ENCODE assay signal across 14 cellular contexts in genomic region chr18:48228301-48228715, GRCh38.
DNase-seq lines count a peak whose midpoint lies in the region; ATAC-seq, FAIRE-seq and TF ChIP-seq lines count a peak whose summit lies in the region.
"Had no signal": no experiment of that assay in that cellular context is flagged by ENCODE, and none has a peak within 500 bp of the region (broad histone marks: within the 10 kb centered on the region; RNA-seq: fewer than 3 reads in every experiment).

No MANE protein-coding gene starts in this region.

- H3K4me1 Mint-ChIP-seq in T-helper 2 cell treated with Interferon-gamma antibody and Interleukin-4, amounts not matched to agents 5 μg/mL and 100 μg/mL, for 36 hours (ENCODE audit: low read depth): peaks cover 20% of the 10 kb centered on the region
- peaks cover 21% of the 10 kb centered on the region for H3K4me1 Mint-ChIP-seq in stimulated activated effector memory CD8-positive, alpha-beta T cell treated with anti-CD3 and anti-CD28 coated beads, Interleukin-12 subunit alpha, Interleukin-12 subunit beta, amount 100 ng/mL, for 72 hours
- H3K4me1 Mint-ChIP-seq: memory B cell had no signal

- intact Hi-C loops in body of pancreas (cut with DNase I): no loop called here
- intact Hi-C loops in kidney (cut with DNase I): no loop called here

- no peak for DNase-seq in T-helper 2 cell treated with Interferon-gamma antibody and Interleukin-4, amounts not matched to agents 5 μg/mL and 100 μg/mL, for 36 hours (ENCODE audit: low spot score)
- DNase-seq in T-helper 2 cell: no peak
- DNase-seq in body of pancreas: peak in 2 of 4 donors; percentile 22 to 24
- peak; percentile 83 for DNase-seq in kidney
- peak; percentile 54 to 59 for DNase-seq in tibial nerve (ENCODE audit: low spot score in 2 of 2)
- DNase-seq in mucosa of gallbladder (ENCODE audit: low spot score): no peak
- no peak for DNase-seq in stimulated activated effector memory CD8-positive, alpha-beta T cell treated with anti-CD3 and anti-CD28 coated beads, Interleukin-12 subunit alpha, Interleukin-12 subunit beta, amount 100 ng/mL, for 72 hours (ENCODE audit: low spot score in 2 of 2)
- DNase-seq: ACHN; activated T-cell treated with anti-CD3 and anti-CD28 coated beads, Interleukin-2, amount 50 U/mL, for 48 hours; EL; NCI-H146; T-helper 9 cell had no signal

- no peak for FAIRE-seq in kidney (lab: Jason Lieb, UNC)

- H3K27me3 Mint-ChIP-seq in T-helper 2 cell treated with Interferon-gamma antibody and Interleukin-4, amounts not matched to agents 5 μg/mL and 100 μg/mL, for 36 hours (ENCODE audit: low read depth): peaks cover 11% of the 10 kb centered on the region

- H3K27ac Mint-ChIP-seq in T-helper 2 cell treated with Interferon-gamma antibody and Interleukin-4, amounts not matched to agents 5 μg/mL and 100 μg/mL, for 36 hours: peak overlapping the region; percentile 79
- H3K27ac Mint-ChIP-seq in stimulated activated effector memory CD8-positive, alpha-beta T cell treated with anti-CD3 and anti-CD28 coated beads, Interleukin-12 subunit alpha, Interleukin-12 subunit beta, amount 100 ng/mL, for 72 hours: no peak overlapping the region
- H3K27ac Mint-ChIP-seq: memory B cell had no signal

- H3K4me3 ChIP-seq in body of pancreas (no peak overlapping the region), kidney (ENCODE audit: low read length in 2 of 2) (no peak overlapping the region), tibial nerve (no peak overlapping the region)

- TF ChIP-seq POLR2A in body of pancreas (IDR thresholded peaks at IDR 0.05) (no peak), tibial nerve (IDR thresholded peaks at IDR 0.05) (no peak)

- 46 to 58% methylated on average over 2 of the region's 2 CpGs for WGBS in body of pancreas, 2 donors
- WGBS in tibial nerve, 2 donors: 29 to 65% methylated on average over 2 of the region's 2 CpGs

- no peaks in the 10 kb centered on the region for H3K36me3 ChIP-seq in body of pancreas (replicated peaks in 1 of 2; ENCODE audit: insufficient read depth in 1 of 2, low read depth in 2 of 2)
- no peaks in the 10 kb centered on the region for H3K36me3 ChIP-seq in kidney (ENCODE audit: control insufficient read depth in 1 of 2, insufficient read depth in 2 of 2, low read length in 2 of 2)
- no peaks in the 10 kb centered on the region for H3K36me3 ChIP-seq in tibial nerve

- TF ChIP-seq EP300 in tibial nerve (IDR thresholded peaks at IDR 0.05): peak in 1 of 2 donors; percentile 61

- peak; percentile 40 for ATAC-seq in body of pancreas
- no peak for ATAC-seq in HG03108 (IDR thresholded peaks at IDR 0.05; ENCODE audit: unreplicated experiment)
- ATAC-seq in stimulated activated effector memory CD8-positive, alpha-beta T cell treated with anti-CD3 and anti-CD28 coated beads, Interleukin-12 subunit alpha, Interleukin-12 subunit beta, amount 100 ng/mL, for 72 hours: no peak

- H3K9me3 ChIP-seq in body of pancreas: no peaks in the 10 kb centered on the region
- no peaks in the 10 kb centered on the region for H3K9me3 ChIP-seq in kidney (ENCODE audit: control insufficient read depth in 1 of 2, low read length in 2 of 2)
- H3K9me3 ChIP-seq in tibial nerve: no peaks in the 10 kb centered on the region

- H3K4me1 ChIP-seq in body of pancreas: peaks cover 10% of the 10 kb centered on the region
- H3K4me1 ChIP-seq in kidney (ENCODE audit: control insufficient read depth in 1 of 2, insufficient read depth in 1 of 2, low read depth in 1 of 2, low read length in 2 of 2): peaks cover 0 to 2% of the 10 kb centered on the region in 2 donors
- H3K4me1 ChIP-seq in tibial nerve: peaks cover 0 to 46% (median 13%) of the 10 kb centered on the region in 4 donors

- H3K36me3 Mint-ChIP-seq in T-helper 2 cell treated with Interferon-gamma antibody and Interleukin-4, amounts not matched to agents 5 μg/mL and 100 μg/mL, for 36 hours (ENCODE audit: low read depth): no peaks in the 10 kb centered on the region
- H3K36me3 Mint-ChIP-seq in stimulated activated effector memory CD8-positive, alpha-beta T cell treated with anti-CD3 and anti-CD28 coated beads, Interleukin-12 subunit alpha, Interleukin-12 subunit beta, amount 100 ng/mL, for 72 hours: no peaks in the 10 kb centered on the region
- H3K36me3 Mint-ChIP-seq: memory B cell had no signal

- H3K4me3 Mint-ChIP-seq in T-helper 2 cell treated with Interferon-gamma antibody and Interleukin-4, amounts not matched to agents 5 μg/mL and 100 μg/mL, for 36 hours: peak overlapping the region; percentile 43
- H3K4me3 Mint-ChIP-seq in stimulated activated effector memory CD8-positive, alpha-beta T cell treated with anti-CD3 and anti-CD28 coated beads, Interleukin-12 subunit alpha, Interleukin-12 subunit beta, amount 100 ng/mL, for 72 hours: no peak overlapping the region
- H3K4me3 Mint-ChIP-seq: memory B cell had no signal

- no peak overlapping the region for H3K9ac ChIP-seq in kidney (ENCODE audit: low read length in 2 of 2)

- H3K27ac ChIP-seq in body of pancreas (no peak overlapping the region), kidney (ENCODE audit: low read depth in 2 of 2, low read length in 2 of 2) (no peak overlapping the region), tibial nerve (peak overlapping the region in 1 of 4 donors; percentile 46)

- H3K27me3 ChIP-seq in body of pancreas: no peaks in the 10 kb centered on the region
- H3K27me3 ChIP-seq in tibial nerve: no peaks in the 10 kb centered on the region

- TF ChIP-seq CTCF in body of pancreas (IDR thresholded peaks at IDR 0.05): no peak
- no peak for TF ChIP-seq CTCF in kidney (IDR thresholded peaks at IDR 0.05; ENCODE audit: borderline replicate concordance, extremely low read depth, insufficient read depth)
- TF ChIP-seq CTCF in tibial nerve (IDR thresholded peaks at IDR 0.05): no peak

- H3K9me3 Mint-ChIP-seq in T-helper 2 cell treated with Interferon-gamma antibody and Interleukin-4, amounts not matched to agents 5 μg/mL and 100 μg/mL, for 36 hours: no peaks in the 10 kb centered on the region
- H3K9me3 Mint-ChIP-seq in stimulated activated effector memory CD8-positive, alpha-beta T cell treated with anti-CD3 and anti-CD28 coated beads, Interleukin-12 subunit alpha, Interleukin-12 subunit beta, amount 100 ng/mL, for 72 hours: no peaks in the 10 kb centered on the region
- H3K9me3 Mint-ChIP-seq: memory B cell had no signal

Comparison
In these comparisons a context has a peak if more than half of its experiments do, and no peak if none do; other contexts are left out.
1. DNase-seq: peak in kidney (single experiment) and tibial nerve (2 of 2); none in T-helper 2 cell treated with Interferon-gamma antibody and Interleukin-4, amounts not matched to agents 5 μg/mL and 100 μg/mL, for 36 hours (single experiment), T-helper 2 cell (0 of 5), mucosa of gallbladder (single experiment) and stimulated activated effector memory CD8-positive, alpha-beta T cell treated with anti-CD3 and anti-CD28 coated beads, Interleukin-12 subunit alpha, Interleukin-12 subunit beta, amount 100 ng/mL, for 72 hours (0 of 2).